In genomic region chr1:8680628-8681316, GRCh38 we compare ENCODE assay signal across 13 cellular contexts.
A peak's percentile ranks its signal among the peaks of the same experiment; 100 is the strongest.
DNase-seq lines count a peak whose midpoint lies in the region; ATAC-seq and TF ChIP-seq lines count a peak whose summit lies in the region.
"Had no signal": no experiment of that assay in that cellular context is flagged by ENCODE, and none has a peak within 500 bp of the region (broad histone marks: within the 10 kb centered on the region; RNA-seq: fewer than 3 reads in every experiment).

No MANE protein-coding gene starts in this region.

- TF ChIP-seq CTCF in WERI-Rb-1 (IDR thresholded peaks at IDR 0.05; ENCODE audit: low read depth, low read length) (no peak), suprapubic skin (IDR thresholded peaks at IDR 0.05) (no peak)

- TF ChIP-seq POLR2A in suprapubic skin (IDR thresholded peaks at IDR 0.05), result no peak

- DNase-seq in NCI-H146 (lab: John Stamatoyannopoulos, UW) (peak; percentile 24), NCI-H146 treated with DMSO at 0.1 percent for 48 hours (lab: John Stamatoyannopoulos, UW; ENCODE audit: unreplicated experiment) (no peak), WERI-Rb-1 (no peak), left lobe of liver (ENCODE audit: low spot score) (no peak), suprapubic skin (ENCODE audit: low spot score in 2 of 2) (no peak), SIG-M5 (lab: John Stamatoyannopoulos, UW) (no peak)
- DNase-seq: ACHN; activated gamma-delta T cell; central memory CD4-positive, alpha-beta T cell; foreskin melanocyte had no signal

- H3K27me3 ChIP-seq in WERI-Rb-1 (ENCODE audit: insufficient read depth, low read depth, severe bottlenecking) (no peaks in the 10 kb centered on the region), suprapubic skin (no peaks in the 10 kb centered on the region)

- ATAC-seq in left lobe of liver (peak; percentile 65), SK-N-SH treated with all-trans-retinoic acid at 6 μM for 48 hours (no peak), HG03025 (IDR thresholded peaks at IDR 0.05; ENCODE audit: low FRiP score, unreplicated experiment) (no peak)
- ATAC-seq: sciatic nerve had no signal

- H3K27ac ChIP-seq in WERI-Rb-1 (peak overlapping the region; percentile 73), suprapubic skin (no peak overlapping the region)

- H3K9me3 ChIP-seq in WERI-Rb-1 (ENCODE audit: severe bottlenecking) (no peaks in the 10 kb centered on the region), suprapubic skin (no peaks in the 10 kb centered on the region)

- no peaks in the 10 kb centered on the region for H3K36me3 ChIP-seq in WERI-Rb-1
- no peaks in the 10 kb centered on the region for H3K36me3 ChIP-seq in suprapubic skin

- no peak for TF ChIP-seq EP300 in suprapubic skin (IDR thresholded peaks at IDR 0.05)

- H3K4me3 ChIP-seq in WERI-Rb-1 (ENCODE audit: low read depth, low read length) (no peak overlapping the region), suprapubic skin (peak overlapping the region; percentile 7)

- WGBS in suprapubic skin, result 73% methylated on average over 12 of the region's 12 CpGs

- peaks cover 17% of the 10 kb centered on the region for H3K4me1 ChIP-seq in suprapubic skin

TF ChIP-seq in SK-N-SH treated with all-trans-retinoic acid at 6 μM for 48 hours, 23 proteins besides CTCF, POLR2A, EP300 and RAD21:
- TF ChIP-seq, protein P1, sequence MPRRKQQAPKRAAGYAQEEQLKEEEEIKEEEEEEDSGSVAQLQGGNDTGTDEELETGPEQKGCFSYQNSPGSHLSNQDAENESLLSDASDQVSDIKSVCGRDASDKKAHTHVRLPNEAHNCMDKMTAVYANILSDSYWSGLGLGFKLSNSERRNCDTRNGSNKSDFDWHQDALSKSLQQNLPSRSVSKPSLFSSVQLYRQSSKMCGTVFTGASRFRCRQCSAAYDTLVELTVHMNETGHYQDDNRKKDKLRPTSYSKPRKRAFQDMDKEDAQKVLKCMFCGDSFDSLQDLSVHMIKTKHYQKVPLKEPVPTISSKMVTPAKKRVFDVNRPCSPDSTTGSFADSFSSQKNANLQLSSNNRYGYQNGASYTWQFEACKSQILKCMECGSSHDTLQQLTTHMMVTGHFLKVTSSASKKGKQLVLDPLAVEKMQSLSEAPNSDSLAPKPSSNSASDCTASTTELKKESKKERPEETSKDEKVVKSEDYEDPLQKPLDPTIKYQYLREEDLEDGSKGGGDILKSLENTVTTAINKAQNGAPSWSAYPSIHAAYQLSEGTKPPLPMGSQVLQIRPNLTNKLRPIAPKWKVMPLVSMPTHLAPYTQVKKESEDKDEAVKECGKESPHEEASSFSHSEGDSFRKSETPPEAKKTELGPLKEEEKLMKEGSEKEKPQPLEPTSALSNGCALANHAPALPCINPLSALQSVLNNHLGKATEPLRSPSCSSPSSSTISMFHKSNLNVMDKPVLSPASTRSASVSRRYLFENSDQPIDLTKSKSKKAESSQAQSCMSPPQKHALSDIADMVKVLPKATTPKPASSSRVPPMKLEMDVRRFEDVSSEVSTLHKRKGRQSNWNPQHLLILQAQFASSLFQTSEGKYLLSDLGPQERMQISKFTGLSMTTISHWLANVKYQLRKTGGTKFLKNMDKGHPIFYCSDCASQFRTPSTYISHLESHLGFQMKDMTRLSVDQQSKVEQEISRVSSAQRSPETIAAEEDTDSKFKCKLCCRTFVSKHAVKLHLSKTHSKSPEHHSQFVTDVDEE (CRISPR knock-in tag; IDR thresholded peaks at IDR 0.05), result no peak
- no peak for TF ChIP-seq PPARA (CRISPR knock-in tag; IDR thresholded peaks at IDR 0.05; ENCODE audit: borderline replicate concordance)
- no peak for TF ChIP-seq GLIS3 (CRISPR knock-in tag; IDR thresholded peaks at IDR 0.05)
- TF ChIP-seq TCF4 (CRISPR knock-in tag; IDR thresholded peaks at IDR 0.05; ENCODE audit: borderline replicate concordance), result no peak
- no peak for TF ChIP-seq ZFP3 (CRISPR knock-in tag; IDR thresholded peaks at IDR 0.05)
- TF ChIP-seq CSRNP3 (CRISPR knock-in tag; IDR thresholded peaks at IDR 0.05), result no peak
- no peak for TF ChIP-seq BACH2 (CRISPR knock-in tag; IDR thresholded peaks at IDR 0.05; ENCODE audit: borderline replicate concordance)
- TF ChIP-seq ZNF565 (CRISPR knock-in tag; conservative IDR thresholded peaks at IDR 0.05; ENCODE audit: low read depth), result no peak
- TF ChIP-seq, protein P2, sequence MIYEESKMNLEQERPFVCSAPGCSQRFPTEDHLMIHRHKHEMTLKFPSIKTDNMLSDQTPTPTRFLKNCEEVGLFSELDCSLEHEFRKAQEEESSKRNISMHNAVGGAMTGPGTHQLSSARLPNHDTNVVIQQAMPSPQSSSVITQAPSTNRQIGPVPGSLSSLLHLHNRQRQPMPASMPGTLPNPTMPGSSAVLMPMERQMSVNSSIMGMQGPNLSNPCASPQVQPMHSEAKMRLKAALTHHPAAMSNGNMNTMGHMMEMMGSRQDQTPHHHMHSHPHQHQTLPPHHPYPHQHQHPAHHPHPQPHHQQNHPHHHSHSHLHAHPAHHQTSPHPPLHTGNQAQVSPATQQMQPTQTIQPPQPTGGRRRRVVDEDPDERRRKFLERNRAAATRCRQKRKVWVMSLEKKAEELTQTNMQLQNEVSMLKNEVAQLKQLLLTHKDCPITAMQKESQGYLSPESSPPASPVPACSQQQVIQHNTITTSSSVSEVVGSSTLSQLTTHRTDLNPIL (CRISPR knock-in tag; IDR thresholded peaks at IDR 0.05; ENCODE audit: low read depth), result no peak
- no peak for TF ChIP-seq ZC3H10 (CRISPR knock-in tag; IDR thresholded peaks at IDR 0.05)
- TF ChIP-seq ZFP30 (CRISPR knock-in tag; IDR thresholded peaks at IDR 0.05), result no peak
- TF ChIP-seq ZNF70 (CRISPR knock-in tag; IDR thresholded peaks at IDR 0.05), result no peak
- TF ChIP-seq RARB (CRISPR knock-in tag; IDR thresholded peaks at IDR 0.05), result no peak
- no peak for TF ChIP-seq SNAI2 (CRISPR knock-in tag; IDR thresholded peaks at IDR 0.05)
- TF ChIP-seq CSDC2 (CRISPR knock-in tag; IDR thresholded peaks at IDR 0.05), result no peak
- no peak for TF ChIP-seq ZNF8 (CRISPR knock-in tag; IDR thresholded peaks at IDR 0.05)
- TF ChIP-seq, protein P3, sequence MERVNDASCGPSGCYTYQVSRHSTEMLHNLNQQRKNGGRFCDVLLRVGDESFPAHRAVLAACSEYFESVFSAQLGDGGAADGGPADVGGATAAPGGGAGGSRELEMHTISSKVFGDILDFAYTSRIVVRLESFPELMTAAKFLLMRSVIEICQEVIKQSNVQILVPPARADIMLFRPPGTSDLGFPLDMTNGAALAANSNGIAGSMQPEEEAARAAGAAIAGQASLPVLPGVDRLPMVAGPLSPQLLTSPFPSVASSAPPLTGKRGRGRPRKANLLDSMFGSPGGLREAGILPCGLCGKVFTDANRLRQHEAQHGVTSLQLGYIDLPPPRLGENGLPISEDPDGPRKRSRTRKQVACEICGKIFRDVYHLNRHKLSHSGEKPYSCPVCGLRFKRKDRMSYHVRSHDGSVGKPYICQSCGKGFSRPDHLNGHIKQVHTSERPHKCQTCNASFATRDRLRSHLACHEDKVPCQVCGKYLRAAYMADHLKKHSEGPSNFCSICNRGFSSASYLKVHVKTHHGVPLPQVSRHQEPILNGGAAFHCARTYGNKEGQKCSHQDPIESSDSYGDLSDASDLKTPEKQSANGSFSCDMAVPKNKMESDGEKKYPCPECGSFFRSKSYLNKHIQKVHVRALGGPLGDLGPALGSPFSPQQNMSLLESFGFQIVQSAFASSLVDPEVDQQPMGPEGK (CRISPR knock-in tag; IDR thresholded peaks at IDR 0.05; ENCODE audit: borderline replicate concordance), result no peak
- no peak for TF ChIP-seq TOX (CRISPR knock-in tag; IDR thresholded peaks at IDR 0.05; ENCODE audit: borderline replicate concordance)
- TF ChIP-seq ARNTL (CRISPR knock-in tag; IDR thresholded peaks at IDR 0.05; ENCODE audit: borderline replicate concordance, low read depth), result no peak
- TF ChIP-seq POU6F1 (CRISPR knock-in tag; IDR thresholded peaks at IDR 0.05; ENCODE audit: borderline replicate concordance, low read depth), result no peak
